Comparison of ENCODE assay signal across 8 cellular contexts in the genomic region with DNA sequence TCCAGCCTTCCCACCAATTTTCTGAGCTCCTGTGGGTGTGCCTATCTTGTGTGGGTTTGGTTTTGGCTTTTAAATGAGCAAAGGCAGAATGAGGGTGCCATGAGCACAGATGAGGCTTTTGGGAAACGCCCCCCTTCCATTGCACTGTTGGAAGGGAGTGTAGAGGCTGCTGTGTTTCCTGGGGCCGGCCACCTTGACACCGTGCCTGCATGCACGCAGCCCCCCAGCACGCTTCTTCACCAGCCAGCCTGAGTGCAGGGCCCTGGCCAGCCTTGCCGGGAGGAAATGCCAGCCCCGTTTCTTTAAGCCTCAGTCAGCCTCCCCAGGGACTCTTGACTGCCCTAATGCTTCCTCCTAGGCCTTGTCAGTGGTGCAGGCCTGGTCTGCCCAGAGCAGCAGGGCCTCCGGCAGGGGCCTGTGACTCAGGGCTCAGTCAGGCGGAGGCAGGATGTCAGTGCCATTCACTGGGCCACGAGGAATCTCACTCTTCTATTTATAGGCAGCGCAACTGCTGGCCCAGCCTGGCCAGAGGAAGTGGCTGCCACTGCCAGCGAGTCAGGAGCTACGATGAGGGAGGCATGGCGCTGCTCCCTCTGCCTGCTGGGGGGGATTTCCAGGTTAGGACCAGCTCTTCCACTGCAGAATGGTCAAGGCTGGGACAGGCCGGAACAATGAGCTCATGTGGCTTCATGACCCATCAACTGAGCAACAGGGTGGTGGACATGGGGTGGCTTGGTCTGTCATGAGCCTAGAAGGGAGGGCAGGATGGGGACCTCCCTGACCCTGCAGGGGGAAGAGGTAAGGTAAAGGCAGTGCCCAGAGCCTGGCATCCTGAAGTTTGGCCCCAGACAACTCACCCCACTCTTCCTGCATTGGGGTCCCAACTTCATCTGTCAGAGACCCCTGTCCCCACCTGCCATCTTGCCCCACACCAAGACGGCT.
DNase-seq lines count a peak whose midpoint lies in the region; ATAC-seq and TF ChIP-seq lines count a peak whose summit lies in the region.

No MANE protein-coding gene starts in this region.

- intact Hi-C loops in Calu3 (cut with micrococcal nuclease; ENCODE audit: unreplicated experiment) = no loop called here
- intact Hi-C loops in left ventricle myocardium inferior (cut with micrococcal nuclease) = no loop called here

- H3K27me3 ChIP-seq in left ventricle myocardium inferior (ENCODE audit: low read depth) = no peaks in the 10 kb centered on the region

- peaks cover 20% of the 10 kb centered on the region for H3K36me3 Mint-ChIP-seq in Calu3 (ENCODE audit: insufficient read depth, unreplicated experiment)

- H3K4me1 ChIP-seq in left ventricle myocardium inferior = peaks cover 24% of the 10 kb centered on the region

- H3K27ac Mint-ChIP-seq in Calu3 (ENCODE audit: unreplicated experiment) = peak overlapping the region; percentile 70

- no TSS peak for BruUV-seq in Calu3 (replicated peaks; lab: Mats Ljungman, UMichigan)

- TF ChIP-seq CTCF in Calu3 (IDR thresholded peaks at IDR 0.05; ENCODE audit: unreplicated experiment) = no peak
- TF ChIP-seq CTCF in left ventricle myocardium inferior (IDR thresholded peaks at IDR 0.05; ENCODE audit: borderline replicate concordance) = no peak
- TF ChIP-seq CTCF in retinal pigment epithelial cell (conservative IDR thresholded peaks at IDR 0.05; ENCODE audit: low read depth, low read length) = no peak

- CTCF ChIA-PET in Calu3 (lab: Charles Lee) = interaction anchor here (0.6 to 1.7 kb wide), 2 partner anchors 16 to 163 kb away, joined by 3 to 9 read pairs; no protein-coding TSS in a partner anchor

- H3K27ac ChIP-seq in left ventricle myocardium inferior (replicated peaks) = peak overlapping the region; percentile 91

- no peaks in the 10 kb centered on the region for H3K36me3 ChIP-seq in left ventricle myocardium inferior

- H3K4me1 Mint-ChIP-seq in Calu3 (ENCODE audit: low read depth, unreplicated experiment) = peaks cover 41% of the 10 kb centered on the region

- no peaks in the 10 kb centered on the region for H3K27me3 Mint-ChIP-seq in Calu3 (ENCODE audit: unreplicated experiment)

- H3K9me3 ChIP-seq in left ventricle myocardium inferior (replicated peaks) = no peaks in the 10 kb centered on the region

- no peak overlapping the region for H3K4me3 Mint-ChIP-seq in Calu3 (ENCODE audit: low read depth, unreplicated experiment)

- DNase-seq in Calu3 = peak; percentile 86
- peak; percentile 18 for DNase-seq in KG1 (lab: John Stamatoyannopoulos, UW)
- peak; percentile 95 for DNase-seq in amniotic stem cell (lab: John Stamatoyannopoulos, UW)
- DNase-seq in left ventricle myocardium inferior = peak; percentile 76
- DNase-seq in retinal pigment epithelial cell (ENCODE audit: low read depth) = peak; percentile 96
- DNase-seq in NCI-H2196 (lab: John Stamatoyannopoulos, UW; ENCODE audit: unreplicated experiment) = no peak

- no peaks in the 10 kb centered on the region for H3K9me3 Mint-ChIP-seq in Calu3 (ENCODE audit: low read depth, unreplicated experiment)

- H3K4me3 ChIP-seq in left ventricle myocardium inferior = no peak overlapping the region
- no peak overlapping the region for H3K4me3 ChIP-seq in retinal pigment epithelial cell (ENCODE audit: low read length)

- ATAC-seq in GM19467 (IDR thresholded peaks at IDR 0.05; ENCODE audit: unreplicated experiment) (peak; percentile 78), HG03135 (IDR thresholded peaks at IDR 0.05; ENCODE audit: unreplicated experiment) (no peak)
